Comparison of ENCODE assay signal across 1 cellular context in the genomic region with DNA sequence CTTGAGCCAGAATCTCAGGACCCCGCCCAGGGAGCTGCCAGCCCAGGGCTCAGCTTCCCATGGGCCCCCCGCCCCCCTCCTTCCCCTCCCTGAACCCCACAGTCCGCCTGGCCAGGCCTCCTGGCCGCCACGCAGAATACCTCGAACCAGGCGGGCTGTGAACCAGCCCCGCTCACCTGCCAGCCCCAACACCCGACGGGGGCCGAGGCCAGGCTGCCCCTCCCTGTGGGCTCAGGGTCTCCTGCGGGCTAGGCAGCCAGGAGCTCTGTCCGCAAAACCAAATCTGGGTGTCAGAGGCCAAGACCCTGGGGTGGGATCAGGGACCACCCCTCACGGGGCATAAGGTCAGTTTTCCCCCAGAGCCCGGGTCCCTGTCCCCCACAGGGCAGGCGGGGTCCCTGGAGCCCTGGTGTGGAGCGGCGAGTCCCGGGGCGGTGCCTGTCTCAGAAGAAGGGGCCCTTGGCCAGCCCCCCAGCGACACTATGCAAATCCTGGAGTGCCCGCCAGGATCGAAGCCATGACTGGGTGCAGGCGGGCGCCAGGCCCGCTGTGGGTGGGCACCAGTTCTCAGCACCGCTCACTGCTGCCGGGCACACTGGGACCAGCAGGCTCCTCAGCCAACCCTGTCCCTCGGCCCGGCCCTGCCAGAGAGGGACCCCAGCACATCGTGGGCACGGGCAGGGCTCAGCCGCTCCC.
TF ChIP-seq lines count a peak whose summit lies in the region.

No MANE protein-coding gene starts in this region.

TF ChIP-seq in HepG2, 621 proteins besides CTCF, POLR2A, EP300 and RAD21:
- TF ChIP-seq ZNF891 (CRISPR knock-in tag; IDR thresholded peaks at IDR 0.05) (no peak), ZFY (CRISPR knock-in tag; IDR thresholded peaks at IDR 0.05) (no peak), HNRNPL (IDR thresholded peaks at IDR 0.05; ENCODE audit: low read depth, low read length) (peak; percentile 94), PHF21A (CRISPR knock-in tag; IDR thresholded peaks at IDR 0.05) (no peak), AGO2 (optimal IDR thresholded peaks at IDR 0.05; ENCODE audit: low read depth, low read length) (peak; percentile 63), HNRNPK (IDR thresholded peaks at IDR 0.05; ENCODE audit: low read depth, low read length, poor library complexity, severe bottlenecking) (peak; percentile 13)
- TF ChIP-seq, protein P1, sequence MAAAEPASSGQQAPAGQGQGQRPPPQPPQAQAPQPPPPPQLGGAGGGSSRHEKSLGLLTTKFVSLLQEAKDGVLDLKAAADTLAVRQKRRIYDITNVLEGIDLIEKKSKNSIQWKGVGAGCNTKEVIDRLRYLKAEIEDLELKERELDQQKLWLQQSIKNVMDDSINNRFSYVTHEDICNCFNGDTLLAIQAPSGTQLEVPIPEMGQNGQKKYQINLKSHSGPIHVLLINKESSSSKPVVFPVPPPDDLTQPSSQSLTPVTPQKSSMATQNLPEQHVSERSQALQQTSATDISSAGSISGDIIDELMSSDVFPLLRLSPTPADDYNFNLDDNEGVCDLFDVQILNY (CRISPR knock-in tag; conservative IDR thresholded peaks at IDR 0.05) = no peak
- TF ChIP-seq, protein P2, sequence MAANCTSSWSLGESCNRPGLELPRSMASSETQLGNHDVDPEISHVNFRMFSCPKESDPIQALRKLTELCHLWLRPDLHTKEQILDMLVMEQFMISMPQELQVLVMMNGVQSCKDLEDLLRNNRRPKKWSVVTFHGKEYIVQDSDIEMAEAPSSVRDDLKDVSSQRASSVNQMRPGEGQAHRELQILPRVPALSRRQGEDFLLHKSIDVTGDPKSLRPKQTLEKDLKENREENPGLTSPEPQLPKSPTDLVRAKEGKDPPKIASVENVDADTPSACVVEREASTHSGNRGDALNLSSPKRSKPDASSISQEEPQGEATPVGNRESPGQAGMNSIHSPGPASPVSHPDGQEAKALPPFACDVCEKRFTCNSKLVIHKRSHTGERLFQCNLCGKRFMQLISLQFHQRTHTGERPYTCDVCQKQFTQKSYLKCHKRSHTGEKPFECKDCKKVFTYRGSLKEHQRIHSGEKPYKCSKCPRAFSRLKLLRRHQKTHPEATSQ (CRISPR knock-in tag; IDR thresholded peaks at IDR 0.05; ENCODE audit: borderline replicate concordance) = no peak
TF ChIP-seq in HepG2: peak in this region for 3.
